In the genomic region with DNA sequence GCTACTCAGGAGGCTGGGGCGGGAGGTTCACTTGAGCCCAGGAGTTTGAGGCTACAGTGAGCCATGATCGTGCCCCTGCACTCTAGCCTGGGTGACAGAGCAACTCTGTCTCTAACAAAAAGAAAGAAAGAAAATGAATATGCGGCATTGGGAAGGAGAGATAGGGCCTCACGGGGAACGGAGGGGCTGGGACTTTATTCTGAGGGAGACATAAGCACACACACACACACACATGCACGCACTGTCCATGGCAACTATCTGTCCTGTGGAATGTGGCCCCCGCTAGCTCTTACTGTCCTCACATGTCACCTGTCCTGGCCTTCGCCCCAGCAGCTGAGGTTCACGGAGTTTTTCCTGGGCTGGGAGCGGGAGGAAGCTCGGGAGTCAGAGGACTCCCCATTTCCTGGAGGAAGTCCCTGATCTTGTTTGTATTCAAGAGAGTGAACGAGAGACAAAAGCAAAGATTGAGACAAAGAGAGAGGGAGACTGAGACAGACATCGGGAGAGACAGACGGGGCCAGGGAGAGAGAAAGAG, we compare ENCODE assay signal across 1 cellular context.
TF ChIP-seq lines count a peak whose summit lies in the region.

No MANE protein-coding gene starts in this region.

TF ChIP-seq in endothelial cell of umbilical vein, 7 proteins besides CTCF, POLR2A, EP300 and RAD21:
- TF ChIP-seq, protein P1, sequence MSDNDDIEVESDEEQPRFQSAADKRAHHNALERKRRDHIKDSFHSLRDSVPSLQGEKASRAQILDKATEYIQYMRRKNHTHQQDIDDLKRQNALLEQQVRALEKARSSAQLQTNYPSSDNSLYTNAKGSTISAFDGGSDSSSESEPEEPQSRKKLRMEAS (IDR thresholded peaks at IDR 0.05; ENCODE audit: insufficient read depth, insufficient read length) = no peak
- TF ChIP-seq FOS (IDR thresholded peaks at IDR 0.05; ENCODE audit: borderline replicate concordance, insufficient read depth, low read length) (no peak), POLR2AphosphoS5 (IDR thresholded peaks at IDR 0.05; ENCODE audit: insufficient read depth, low read depth, low read length) (no peak), GATA2 (IDR thresholded peaks at IDR 0.05; ENCODE audit: insufficient read depth, insufficient read length, low read depth, low read length) (no peak), MYC (IDR thresholded peaks at IDR 0.05; ENCODE audit: low read depth, low read length) (no peak), EZH2 (IDR thresholded peaks at IDR 0.05; ENCODE audit: borderline replicate concordance, low read depth, low read length, severe bottlenecking) (no peak), JUN (IDR thresholded peaks at IDR 0.05; ENCODE audit: borderline replicate concordance, insufficient read depth, insufficient read length, low read depth) (no peak)
